Comparison of ENCODE assay signal across 15 cellular contexts in the genomic region with DNA sequence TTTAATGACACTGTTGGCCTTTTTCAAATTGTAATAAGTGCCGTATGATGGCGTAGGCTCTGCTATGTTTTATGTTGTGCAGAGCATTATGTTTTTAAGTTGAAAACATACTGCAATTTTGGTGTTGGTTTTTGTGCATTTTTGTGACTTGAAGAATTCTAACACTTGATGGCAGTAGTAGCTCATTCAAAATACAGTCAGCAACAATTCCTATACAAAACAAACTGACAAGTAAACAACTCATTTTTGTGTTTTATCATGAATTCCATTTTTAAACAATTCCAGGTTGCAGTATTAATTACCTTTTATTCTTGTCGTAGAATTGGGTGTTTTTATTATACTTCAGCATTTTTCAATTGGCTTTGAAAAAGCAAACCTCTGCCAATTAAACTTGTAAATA. TPM values are rescaled to one million over a fixed set of nuclear protein-coding genes. Genes with fewer than 3 reads are reported as not detected.
DNase-seq lines count a peak whose midpoint lies in the region; ATAC-seq, FAIRE-seq and TF ChIP-seq lines count a peak whose summit lies in the region.
"Had no signal": no experiment of that assay in that cellular context is flagged by ENCODE, and none has a peak within 500 bp of the region (broad histone marks: within the 10 kb centered on the region; RNA-seq: fewer than 3 reads in every experiment).

No MANE protein-coding gene starts in this region.

- WGBS in K562 (ENCODE audit: insufficient coverage, low coverage, missing lambda C conversion rate) = 5% methylated on average over 3 of the region's 3 CpGs

- TF ChIP-seq RAD21 in K562 (CRISPR knock-in tag; conservative IDR thresholded peaks at IDR 0.05 in 1 of 2, IDR thresholded peaks at IDR 0.05 in 1 of 2) = peak; percentile 15 to 45; a peak in 3 of 4 replicates

- DNase-seq in AG20443 (ENCODE audit: low spot score) (peak; percentile 25), HTR-8/SVneo (ENCODE audit: insufficient read length, low spot score) (peak; percentile 15), K562 (ENCODE audit: extremely low read depth in 1 of 4, low spot score in 3 of 4) (no peak), left lung (no peak), foreskin melanocyte (no peak), ascending aorta (ENCODE audit: low spot score in 2 of 2) (no peak), right atrium auricular region (ENCODE audit: low spot score) (no peak)
- DNase-seq: natural killer cell had no signal

- H3K36me3 ChIP-seq in K562 (ENCODE audit: control insufficient read depth, insufficient read depth, low read length) (no peaks in the 10 kb centered on the region), left lung (no peaks in the 10 kb centered on the region), ascending aorta (no peaks in the 10 kb centered on the region), right atrium auricular region (no peaks in the 10 kb centered on the region)
- H3K36me3 ChIP-seq: brain microvascular endothelial cell, esophagus muscularis mucosa had no signal

- H3K9me3 ChIP-seq in K562 (replicated peaks; ENCODE audit: control insufficient read depth, insufficient read depth, low read depth, low read length) = no peaks in the 10 kb centered on the region
- H3K9me3 ChIP-seq in left lung = no peaks in the 10 kb centered on the region
- no peaks in the 10 kb centered on the region for H3K9me3 ChIP-seq in ascending aorta
- H3K9me3 ChIP-seq in right atrium auricular region = no peaks in the 10 kb centered on the region
- H3K9me3 ChIP-seq: esophagus muscularis mucosa, testis had no signal

- peaks cover 0 to 7% of the 10 kb centered on the region in 2 experiments; a peak in 1 of 5 replicates for H3K4me1 ChIP-seq in K562 (replicated peaks in 1 of 2; ENCODE audit: control insufficient read depth in 2 of 2, insufficient read depth in 2 of 2, low read length in 2 of 2)
- no peaks in the 10 kb centered on the region for H3K4me1 ChIP-seq in left lung
- H3K4me1 ChIP-seq in ascending aorta = no peaks in the 10 kb centered on the region
- no peaks in the 10 kb centered on the region for H3K4me1 ChIP-seq in right atrium auricular region
- H3K4me1 ChIP-seq: esophagus muscularis mucosa, testis had no signal

- no peak overlapping the region for H3K27ac ChIP-seq in K562 (ENCODE audit: extremely low read depth, low read depth, low read length)
- no peak overlapping the region for H3K27ac ChIP-seq in left lung
- no peak overlapping the region for H3K27ac ChIP-seq in ascending aorta
- H3K27ac ChIP-seq in right atrium auricular region = no peak overlapping the region
- H3K27ac ChIP-seq: brain microvascular endothelial cell, esophagus muscularis mucosa, testis had no signal

- ATAC-seq in K562 (no peak), left lung (peak; percentile 46), HG03571 (IDR thresholded peaks at IDR 0.05; ENCODE audit: unreplicated experiment) (no peak)

- in situ Hi-C loops in K562 (cut with MboI) = loop anchor here (25.0 kb wide), 2 partner anchors 1678 to 1947 kb away; no protein-coding TSS in a partner anchor

- no TSS peak for BruUV-seq in K562 (replicated peaks; lab: Mats Ljungman, UMichigan)

- no peak for TF ChIP-seq POLR2A in K562 (conservative IDR thresholded peaks at IDR 0.05)

- no peak overlapping the region for H2AFZ ChIP-seq in K562 (ENCODE audit: low read depth, low read length)

- H3K4me3 ChIP-seq in K562 (no peak overlapping the region), left lung (no peak overlapping the region), ascending aorta (no peak overlapping the region), right atrium auricular region (no peak overlapping the region)
- H3K4me3 ChIP-seq: esophagus muscularis mucosa, testis had no signal

- no peaks in the 10 kb centered on the region for H4K20me1 ChIP-seq in K562 (replicated peaks; ENCODE audit: control insufficient read depth, insufficient read depth, low read length)

- CTCF ChIA-PET in K562 (lab: Yijun Ruan, JAX; ENCODE audit: low intra/inter-chr PET ratio) = interaction anchor here (1.1 kb wide), 2 partner anchors 14 to 151 kb away, joined by 3 read pairs; no protein-coding TSS in a partner anchor

- H3K27me3 ChIP-seq in K562 (ENCODE audit: control insufficient read depth in 2 of 2, insufficient read depth in 2 of 2, low read length in 2 of 2) = no peaks in the 10 kb centered on the region
- no peaks in the 10 kb centered on the region for H3K27me3 ChIP-seq in left lung
- no peaks in the 10 kb centered on the region for H3K27me3 ChIP-seq in ascending aorta
- H3K27me3 ChIP-seq in right atrium auricular region = no peaks in the 10 kb centered on the region
- H3K27me3 ChIP-seq: brain microvascular endothelial cell, esophagus muscularis mucosa, testis had no signal

- POLR2A ChIA-PET in K562 (lab: Yijun Ruan, JAX) = no interaction called here

- intact Hi-C loops in K562 (cut with micrococcal nuclease) = loop anchor here (5.0 kb wide), 3 partner anchors 368 to 1417 kb away; no protein-coding TSS in a partner anchor
- intact Hi-C loops in left lung (cut with DNase I) = no loop called here
- intact Hi-C loops in ascending aorta (cut with DNase I) = loop anchor here (10.0 kb wide), 1 partner anchor 1414 kb away; no protein-coding TSS in a partner anchor

- no peak for TF ChIP-seq EP300 in K562 (IDR thresholded peaks at IDR 0.05; ENCODE audit: low read length)

- H3K4me2 ChIP-seq in K562 (ENCODE audit: insufficient read depth, low read length) = no peak overlapping the region

- no peaks in the 10 kb centered on the region for H3K79me2 ChIP-seq in K562 (ENCODE audit: control insufficient read depth, insufficient read depth, low read length)

- H3K9me1 ChIP-seq in K562 (ENCODE audit: control insufficient read depth, insufficient read depth, low read length) = no peaks in the 10 kb centered on the region

- H3K9ac ChIP-seq in K562 (ENCODE audit: insufficient read depth in 1 of 2, low read depth in 2 of 2, low read length in 2 of 2) = no peak overlapping the region

- TF ChIP-seq CTCF in K562 (IDR thresholded peaks at IDR 0.05 in 2 of 3, conservative IDR thresholded peaks at IDR 0.05 in 1 of 3; ENCODE audit: insufficient read depth in 2 of 3, low read depth in 1 of 3, low read length in 3 of 3) (peak in 1 of 3 experiments; percentile 27; a peak in 1 of 6 replicates), left lung (IDR thresholded peaks at IDR 0.05) (no peak), ascending aorta (IDR thresholded peaks at IDR 0.05) (no peak), right atrium auricular region (IDR thresholded peaks at IDR 0.05) (no peak)

- FAIRE-seq in HTR-8/SVneo (lab: Jason Lieb, UNC) (no peak), K562 (lab: Jason Lieb, UNC) (peak; percentile 61)
- FAIRE-seq: keratinocyte had no signal

TF ChIP-seq in K562, 482 proteins besides CTCF, POLR2A, EP300 and RAD21:
- TF ChIP-seq ELF4 (CRISPR knock-in tag; IDR thresholded peaks at IDR 0.05) (no peak), BRD4 (IDR thresholded peaks at IDR 0.05) (no peak), ZNF551 (CRISPR knock-in tag; IDR thresholded peaks at IDR 0.05) (no peak)

RNA-seq across cellular contexts. Expression of a gene that starts 4.0 kb away (rescaled TPM):
- not detected in 2 replicates for total RNA-seq in K562 (2011; cell fraction: chromatin; rRNA removed; ENCODE audit: low replicate concordance)
- not detected in 2 replicates for total RNA-seq in K562 (2011; cell fraction: nucleolus; rRNA removed)
- not detected in 2 replicates for total RNA-seq in K562 (2011; cell fraction: nucleoplasm; rRNA removed)
- total RNA-seq in K562 (2014; rRNA removed) (not detected in 2 replicates), K562 (2014; rRNA removed; fragmentation: Illumina TruSeq; extraction: Trizol) (not detected in 2 replicates), K562 (2015; rRNA removed; fragmentation: Illumina TruSeq; extraction: Trizol) (not detected in 2 replicates), K562 (2021) (not detected in 2 replicates), left lung (not detected), ascending aorta (not detected), right atrium auricular region (not detected)
- polyA plus RNA-seq in K562 (2011; rRNA removed) (not detected in 2 replicates), K562 (2014; fragmentation: Illumina TruSeq; extraction: Trizol) (not detected in 2 replicates), K562 (2014; fragmentation: Nextera tagmentation; extraction: Ambion mirVana) (not detected), K562 (2014; rRNA removed) (not detected in 2 replicates)
- polyA plus RNA-seq in K562 (2011; cell fraction: cytosol; rRNA removed) = not detected in 2 replicates
- not detected in 2 replicates for polyA plus RNA-seq in K562 (2011; cell fraction: nucleus; rRNA removed)
- polyA plus RNA-seq in K562 (2012) = not detected in 2 replicates
- not detected in 2 replicates for polyA minus RNA-seq in K562 (2011; rRNA and poly(A)+ RNA removed)
- polyA minus RNA-seq in K562 (2011; cell fraction: cytosol; rRNA and poly(A)+ RNA removed) = not detected in 2 replicates
- not detected in 2 replicates for polyA minus RNA-seq in K562 (2011; cell fraction: nucleus; rRNA and poly(A)+ RNA removed)
- total RNA-seq: activated T-helper 1 cell treated with anti-CD3 and anti-CD28 coated beads, Interleukin-12 subunit alpha, Interleukin-12 subunit beta, Interleukin-2, Interleukin-4 antibody, amounts not matched to agents 30 ng/mL and 10 ng/mL and 1 ng/mL, durations not matched to agents 14 hours and 24 hours and 36 hours; esophagus muscularis mucosa; HT-29; natural killer cell had no signal
- polyA plus RNA-seq: keratinocyte had no signal

RNA-seq across cellular contexts. Expression of a gene that starts 45.8 kb away (rescaled TPM):
- not detected in 2 replicates for total RNA-seq in K562 (2011; cell fraction: chromatin; rRNA removed; ENCODE audit: low replicate concordance)
- total RNA-seq in K562 (2011; cell fraction: nucleolus; rRNA removed) = not detected in 2 replicates
- not detected in 2 replicates for total RNA-seq in K562 (2011; cell fraction: nucleoplasm; rRNA removed)
- total RNA-seq in K562 (2014; rRNA removed) = not detected in 2 replicates
- not detected in 2 replicates for total RNA-seq in K562 (2014; rRNA removed; fragmentation: Illumina TruSeq; extraction: Trizol)
- not detected in 2 replicates for total RNA-seq in K562 (2015; rRNA removed; fragmentation: Illumina TruSeq; extraction: Trizol)
- total RNA-seq in K562 (2021) = not detected in 2 replicates
- polyA plus RNA-seq in K562 (2011; rRNA removed) = not detected in 2 replicates
- polyA plus RNA-seq in K562 (2011; cell fraction: cytosol; rRNA removed) = not detected in 2 replicates
- not detected in 2 replicates for polyA plus RNA-seq in K562 (2011; cell fraction: nucleus; rRNA removed)
- not detected in 2 replicates for polyA plus RNA-seq in K562 (2012)
- polyA plus RNA-seq in K562 (2014; fragmentation: Illumina TruSeq; extraction: Trizol) = not detected in 2 replicates
- not detected for polyA plus RNA-seq in K562 (2014; fragmentation: Nextera tagmentation; extraction: Ambion mirVana)
- polyA plus RNA-seq in K562 (2014; rRNA removed) = not detected in 2 replicates
- polyA minus RNA-seq in K562 (2011; rRNA and poly(A)+ RNA removed) = not detected in 2 replicates
- not detected in 2 replicates for polyA minus RNA-seq in K562 (2011; cell fraction: cytosol; rRNA and poly(A)+ RNA removed)
- polyA minus RNA-seq in K562 (2011; cell fraction: nucleus; rRNA and poly(A)+ RNA removed) = not detected in 2 replicates
- under 1 TPM in 1 of 2 donors, not detected in 1; 0.47 TPM for total RNA-seq in left lung
- not detected for total RNA-seq in ascending aorta
- total RNA-seq in right atrium auricular region = not detected
- total RNA-seq: activated T-helper 1 cell treated with anti-CD3 and anti-CD28 coated beads, Interleukin-12 subunit alpha, Interleukin-12 subunit beta, Interleukin-2, Interleukin-4 antibody, amounts not matched to agents 30 ng/mL and 10 ng/mL and 1 ng/mL, durations not matched to agents 14 hours and 24 hours and 36 hours; esophagus muscularis mucosa; HT-29; natural killer cell; testis had no signal
- polyA plus RNA-seq: keratinocyte had no signal

Comparison
In these comparisons a context has a peak if more than half of its experiments do, and no peak if none do; other contexts are left out.
1. DNase-seq: peak in AG20443 (single experiment) and HTR-8/SVneo (single experiment); none in K562 (0 of 4), left lung (0 of 2), foreskin melanocyte (single experiment), ascending aorta (0 of 2) and right atrium auricular region (single experiment).
2. intact Hi-C loops: an anchor here in K562 (5.0 kb wide) and ascending aorta (10.0 kb wide); none called in left lung.